ENCODE assay signal across 33 cellular contexts in the genomic region with DNA sequence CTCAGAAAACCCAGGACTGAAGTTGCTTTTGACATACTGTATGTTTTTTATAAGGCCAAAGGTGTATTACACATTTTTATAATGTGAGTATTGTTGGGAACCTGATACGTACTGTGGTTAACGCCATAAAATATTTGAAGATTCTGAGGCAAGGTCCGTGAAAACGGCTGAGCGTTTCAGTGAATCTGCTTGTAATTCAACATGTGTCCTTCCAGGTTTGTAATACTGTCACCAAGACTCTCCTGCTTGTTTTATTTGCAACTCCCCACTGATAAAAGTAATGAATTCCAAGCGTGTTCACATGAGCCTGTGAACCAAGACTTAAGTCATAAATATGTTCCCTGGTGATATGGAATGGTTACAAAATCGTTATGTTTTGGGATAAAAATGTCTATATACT. TPM values are rescaled to one million over a fixed set of nuclear protein-coding genes. Genes with fewer than 3 reads are reported as not detected.
"Had no signal": no experiment of that assay in that cellular context is flagged by ENCODE, and none has a peak within 500 bp of the region (broad histone marks: within the 10 kb centered on the region; RNA-seq: fewer than 3 reads in every experiment).

No MANE protein-coding gene starts in this region.

- H3K27ac ChIP-seq: breast epithelium, colonic mucosa, dorsolateral prefrontal cortex, esophagus muscularis mucosa, gastrocnemius medialis, left lung, neutrophil, ovary, psoas muscle, right atrium auricular region, upper lobe of left lung had no signal

- H3K27me3 ChIP-seq: breast epithelium, colonic mucosa, dorsolateral prefrontal cortex, esophagus muscularis mucosa, gastrocnemius medialis, left lung, neutrophil, ovary, right atrium auricular region, upper lobe of left lung had no signal

- H3K9me3 ChIP-seq: breast epithelium, colonic mucosa, esophagus muscularis mucosa, gastrocnemius medialis, left lung, neutrophil, ovary, psoas muscle, right atrium auricular region, upper lobe of left lung had no signal

- H3K4me1 ChIP-seq: breast epithelium, colonic mucosa, left lung, psoas muscle, right atrium auricular region, upper lobe of left lung had no signal

- H3K4me3 Mint-ChIP-seq: activated B cell treated with CpG ODN at 0.5 μM for 24 hours; activated naive CD4-positive, alpha-beta T cell treated with anti-CD3 and anti-CD28 coated beads for 36 hours; activated naive CD8-positive, alpha-beta T cell treated with anti-CD3 and anti-CD28 coated beads, Interleukin-2, amount 10 ng/mL, durations not matched to agents 7 days and 5 days; activated T-cell treated with anti-CD3 and anti-CD28 coated beads, Interleukin-2, amount 50 U/mL, for 4 hours; central memory CD8-positive, alpha-beta T cell; effector memory CD8-positive, alpha-beta T cell; naive thymus-derived CD8-positive, alpha-beta T cell; stimulated activated naive B cell treated with anti-CD40 and anti-IgM and Interleukin-4, amounts not matched to agents 10 μg/mL and 1 μg/mL and 100 μg/mL, for 72 hours; T-helper 17 cell had no signal

- H3K36me3 ChIP-seq: breast epithelium, colonic mucosa, esophagus muscularis mucosa, gastrocnemius medialis, left lung, neutrophil, ovary, right atrium auricular region, upper lobe of left lung had no signal

- H3K27me3 Mint-ChIP-seq: activated B cell treated with CpG ODN at 0.5 μM for 24 hours; effector memory CD8-positive, alpha-beta T cell; stimulated activated naive B cell treated with anti-CD40 and anti-IgM and Interleukin-4, amounts not matched to agents 10 μg/mL and 1 μg/mL and 100 μg/mL, for 72 hours; T-helper 17 cell had no signal

- H3K27ac Mint-ChIP-seq: activated B cell treated with CpG ODN at 0.5 μM for 24 hours; activated naive CD4-positive, alpha-beta T cell treated with anti-CD3 and anti-CD28 coated beads for 36 hours; activated naive CD8-positive, alpha-beta T cell treated with anti-CD3 and anti-CD28 coated beads, Interleukin-2, amount 10 ng/mL, durations not matched to agents 7 days and 5 days; activated T-helper 2 cell treated with anti-CD3 and anti-CD28 coated beads, Interferon-gamma antibody, Interleukin-2, Interleukin-4, amounts not matched to agents 10 μg/mL and 5 μg/mL and 100 μg/mL, durations not matched to agents 14 hours and 24 hours and 36 hours; effector memory CD8-positive, alpha-beta T cell; naive thymus-derived CD8-positive, alpha-beta T cell; stimulated activated naive B cell treated with anti-CD40 and anti-IgM and Interleukin-4, amounts not matched to agents 10 μg/mL and 1 μg/mL and 100 μg/mL, for 72 hours; T-helper 17 cell had no signal

- H3K4me1 Mint-ChIP-seq: activated B cell treated with CpG ODN at 0.5 μM for 24 hours; activated naive CD8-positive, alpha-beta T cell treated with anti-CD3 and anti-CD28 coated beads, Interleukin-2, amount 10 ng/mL, durations not matched to agents 7 days and 5 days; central memory CD8-positive, alpha-beta T cell; naive thymus-derived CD8-positive, alpha-beta T cell; stimulated activated naive B cell treated with anti-CD40 and anti-IgM and Interleukin-4, amounts not matched to agents 10 μg/mL and 1 μg/mL and 100 μg/mL, for 72 hours had no signal

- H3K36me3 Mint-ChIP-seq: activated naive CD8-positive, alpha-beta T cell treated with anti-CD3 and anti-CD28 coated beads, Interleukin-2, amount 10 ng/mL, durations not matched to agents 7 days and 5 days; naive thymus-derived CD8-positive, alpha-beta T cell; stimulated activated naive B cell treated with anti-CD40 and anti-IgM and Interleukin-4, amounts not matched to agents 10 μg/mL and 1 μg/mL and 100 μg/mL, for 72 hours had no signal

- H3K4me3 ChIP-seq: breast epithelium, colonic mucosa, esophagus muscularis mucosa, gastrocnemius medialis, left lung, lung, ovary, psoas muscle, right atrium auricular region, upper lobe of left lung had no signal

- FAIRE-seq: endothelial cell of umbilical vein, islet of Langerhans, small intestine had no signal

- H3K9me3 Mint-ChIP-seq: activated B cell treated with CpG ODN at 0.5 μM for 24 hours; activated naive CD4-positive, alpha-beta T cell treated with anti-CD3 and anti-CD28 coated beads for 36 hours; activated T-cell treated with anti-CD3 and anti-CD28 coated beads, Interleukin-2, amount 50 U/mL, for 4 hours; activated T-helper 2 cell treated with anti-CD3 and anti-CD28 coated beads, Interferon-gamma antibody, Interleukin-2, Interleukin-4, amounts not matched to agents 10 μg/mL and 5 μg/mL and 100 μg/mL, durations not matched to agents 14 hours and 24 hours and 36 hours; central memory CD8-positive, alpha-beta T cell; effector memory CD8-positive, alpha-beta T cell had no signal

- ATAC-seq: activated T-cell treated with anti-CD3 and anti-CD28 coated beads, Interleukin-2, amount 50 U/mL, for 4 hours; effector memory CD8-positive, alpha-beta T cell; gastrocnemius medialis; left lung; naive thymus-derived CD8-positive, alpha-beta T cell; psoas muscle; stimulated activated naive B cell treated with anti-CD40 and anti-IgM and Interleukin-4, amounts not matched to agents 10 μg/mL and 1 μg/mL and 100 μg/mL, for 72 hours; T-helper 17 cell had no signal

- DNase-seq: activated B cell treated with CpG ODN at 0.5 μM for 24 hours; activated CD4-positive, alpha-beta T cell treated with anti-CD3 and anti-CD28 coated beads for 4 hours; activated CD4-positive, alpha-beta T cell treated with anti-CD3 and anti-CD28 coated beads, Interleukin-2, amount 50 U/mL, for 48 hours; activated CD8-positive, alpha-beta memory T cell treated with anti-CD3 and anti-CD28 coated beads, Interleukin-2, amount 50 U/mL, for 48 hours; activated naive CD4-positive, alpha-beta T cell treated with anti-CD3 and anti-CD28 coated beads for 36 hours; activated naive CD8-positive, alpha-beta T cell treated with anti-CD3 and anti-CD28 coated beads, Interleukin-2, amount 10 ng/mL, durations not matched to agents 7 days and 5 days; activated T-cell treated with anti-CD3 and anti-CD28 coated beads, Interleukin-2, amount 50 U/mL, for 4 hours; amniotic stem cell; colonic mucosa; dorsolateral prefrontal cortex; effector memory CD8-positive, alpha-beta T cell; gastrocnemius medialis; left lung; naive thymus-derived CD8-positive, alpha-beta T cell; ovary; psoas muscle; stimulated activated CD4-positive, alpha-beta T cell treated with anti-CD3 and anti-CD28 coated beads, Interleukin-2, amount 100 ng/mL, for 48 hours; stimulated activated CD8-positive, alpha-beta memory T cell treated with anti-CD3 and anti-CD28 coated beads, Interleukin-4, amount 100 ng/mL, for 48 hours; stimulated activated naive B cell treated with anti-CD40 and anti-IgM and Interleukin-4, amounts not matched to agents 10 μg/mL and 1 μg/mL and 100 μg/mL, for 72 hours; SW 1271; T-helper 17 cell; upper lobe of left lung had no signal

RNA-seq across cellular contexts. Expression of gene FRZB, which starts 23.9 kb away (rescaled TPM):
- total RNA-seq: activated B cell treated with CpG ODN at 0.5 μM for 24 hours; activated CD8-positive, alpha-beta memory T cell treated with anti-CD3 and anti-CD28 coated beads for 36 hours; activated naive CD4-positive, alpha-beta T cell treated with anti-CD3 and anti-CD28 coated beads for 36 hours; activated naive CD8-positive, alpha-beta T cell treated with anti-CD3 and anti-CD28 coated beads, Interleukin-2, amount 10 ng/mL, durations not matched to agents 7 days and 5 days; activated T-cell treated with anti-CD3 and anti-CD28 coated beads, Interleukin-2, amount 50 U/mL, for 4 hours; activated T-helper 2 cell treated with anti-CD3 and anti-CD28 coated beads, Interferon-gamma antibody, Interleukin-2, Interleukin-4, amounts not matched to agents 10 μg/mL and 5 μg/mL and 100 μg/mL, durations not matched to agents 14 hours and 24 hours and 36 hours; endothelial cell of umbilical vein; naive thymus-derived CD8-positive, alpha-beta T cell; T-helper 17 cell had no signal
